12 cellular contexts compared by ENCODE assay signal in genomic region chr16:66936462-66936861, GRCh38. TPM values are rescaled to one million over a fixed set of nuclear protein-coding genes. Genes with fewer than 3 reads are reported as not detected.
DNase-seq lines count a peak whose midpoint lies in the region; ATAC-seq and TF ChIP-seq lines count a peak whose summit lies in the region.
"Had no signal": no experiment of that assay in that cellular context is flagged by ENCODE, and none has a peak within 500 bp of the region (broad histone marks: within the 10 kb centered on the region; RNA-seq: fewer than 3 reads in every experiment).

No MANE protein-coding gene starts in this region.

- no peaks in the 10 kb centered on the region for H3K27me3 Mint-ChIP-seq in activated CD4-positive, alpha-beta memory T cell treated with anti-CD3 and anti-CD28 coated beads, Interleukin-2, amount 10 ng/mL, durations not matched to agents 7 days and 5 days
- H3K27me3 Mint-ChIP-seq: progenitor cell of endocrine pancreas had no signal

- DNase-seq in AG09309 (ENCODE audit: low read depth) (no peak), left colon (peak in 1 of 2 donors; percentile 36), NCI-H446 (lab: John Stamatoyannopoulos, UW) (no peak), NOMO-1 treated with dmso at 0.1 percent for 144 hours (lab: John Stamatoyannopoulos, UW; ENCODE audit: unreplicated experiment) (no peak), DMS114 treated with DMSO at 0.1 percent for 48 hours (lab: John Stamatoyannopoulos, UW; ENCODE audit: unreplicated experiment) (no peak)
- no peak for DNase-seq in activated CD4-positive, alpha-beta memory T cell treated with anti-CD3 and anti-CD28 coated beads, Interleukin-2, amount 10 ng/mL, durations not matched to agents 7 days and 5 days
- DNase-seq: activated CD4-positive, CD25-positive, alpha-beta regulatory T cell treated with anti-CD3 and anti-CD28 coated beads, Interleukin-2, amount 50 U/mL, for 72 hours; DMS153; NCI-H226; testis had no signal

- POLR2A ChIA-PET in activated CD4-positive, alpha-beta memory T cell treated with anti-CD3 and anti-CD28 coated beads, Interleukin-2, amount 10 ng/mL, durations not matched to agents 7 days and 5 days (lab: Charles Lee): no interaction called here

- no peak for TF ChIP-seq CTCF in AG09309 (IDR thresholded peaks at IDR 0.05; ENCODE audit: control insufficient read depth, insufficient read depth, low read depth, low read length, missing control alignments)

- peak; percentile 47 for ATAC-seq in left colon

- H3K9me3 Mint-ChIP-seq in activated CD4-positive, alpha-beta memory T cell treated with anti-CD3 and anti-CD28 coated beads, Interleukin-2, amount 10 ng/mL, durations not matched to agents 7 days and 5 days: no peaks in the 10 kb centered on the region

- CTCF ChIA-PET in activated CD4-positive, alpha-beta memory T cell treated with anti-CD3 and anti-CD28 coated beads, Interleukin-2, amount 10 ng/mL, durations not matched to agents 7 days and 5 days (lab: Charles Lee): interaction anchor here (1.2 kb wide), 1 partner anchor 106 kb away, joined by 3 read pairs; the partner anchor contains the start of gene NAE1

- peaks cover 38% of the 10 kb centered on the region for H3K36me3 Mint-ChIP-seq in activated CD4-positive, alpha-beta memory T cell treated with anti-CD3 and anti-CD28 coated beads, Interleukin-2, amount 10 ng/mL, durations not matched to agents 7 days and 5 days (ENCODE audit: low read depth)

- H3K4me3 Mint-ChIP-seq in activated CD4-positive, alpha-beta memory T cell treated with anti-CD3 and anti-CD28 coated beads, Interleukin-2, amount 10 ng/mL, durations not matched to agents 7 days and 5 days: peak overlapping the region; percentile 48

- H3K4me3 ChIP-seq in AG09309 (ENCODE audit: control insufficient read depth, low read depth, low read length): 0 out of 2 replicates have a peak overlapping the region, but pooled peaks have one; percentile 84

- intact Hi-C loops in left colon (cut with DNase I, micrococcal nuclease): no loop called here

- peak overlapping the region; percentile 45 for H3K27ac Mint-ChIP-seq in activated CD4-positive, alpha-beta memory T cell treated with anti-CD3 and anti-CD28 coated beads, Interleukin-2, amount 10 ng/mL, durations not matched to agents 7 days and 5 days
- H3K27ac Mint-ChIP-seq: progenitor cell of endocrine pancreas had no signal

- H3K4me1 Mint-ChIP-seq in activated CD4-positive, alpha-beta memory T cell treated with anti-CD3 and anti-CD28 coated beads, Interleukin-2, amount 10 ng/mL, durations not matched to agents 7 days and 5 days: peaks cover 57% of the 10 kb centered on the region

RNA-seq across cellular contexts. Expression of gene CES2, which starts 1.1 kb away (rescaled TPM):
- 10 to 100 TPM; 32.9 to 33.5 TPM for total RNA-seq in activated CD4-positive, alpha-beta memory T cell treated with anti-CD3 and anti-CD28 coated beads, Interleukin-2, amount 10 ng/mL, durations not matched to agents 7 days and 5 days
- total RNA-seq in left colon: 100 to 1,000 TPM; 566 to 624 TPM

RNA-seq across cellular contexts. Expression of gene CIAO2B, which starts 2.3 kb away (rescaled TPM):
- 100 to 1,000 TPM; 116 to 121 TPM for total RNA-seq in activated CD4-positive, alpha-beta memory T cell treated with anti-CD3 and anti-CD28 coated beads, Interleukin-2, amount 10 ng/mL, durations not matched to agents 7 days and 5 days
- total RNA-seq in left colon: 100 to 1,000 TPM in 1 of 2 donors, 10 to 100 TPM in 1; 82.7 to 109 TPM

RNA-seq across cellular contexts. Expression of gene RRAD, which starts 11.1 kb away (rescaled TPM):
- 1 to 10 TPM; 1.0 to 1.3 TPM for total RNA-seq in activated CD4-positive, alpha-beta memory T cell treated with anti-CD3 and anti-CD28 coated beads, Interleukin-2, amount 10 ng/mL, durations not matched to agents 7 days and 5 days
- 1 to 10 TPM; 3.9 to 4.4 TPM for total RNA-seq in left colon

RNA-seq across cellular contexts. Expression of gene CDH16, which starts 17.8 kb away (rescaled TPM):
- total RNA-seq in activated CD4-positive, alpha-beta memory T cell treated with anti-CD3 and anti-CD28 coated beads, Interleukin-2, amount 10 ng/mL, durations not matched to agents 7 days and 5 days: not detected
- 1 to 10 TPM in 1 of 2 donors, under 1 TPM in 1; 0.75 to 2.2 TPM for total RNA-seq in left colon
- total RNA-seq: endothelial cell of umbilical vein, progenitor cell of endocrine pancreas had no signal

RNA-seq across cellular contexts. Expression of gene CES3, which starts 24.6 kb away (rescaled TPM):
- 1 to 10 TPM; 6.1 to 6.3 TPM for total RNA-seq in activated CD4-positive, alpha-beta memory T cell treated with anti-CD3 and anti-CD28 coated beads, Interleukin-2, amount 10 ng/mL, durations not matched to agents 7 days and 5 days
- total RNA-seq in left colon: 100 to 1,000 TPM; 201 to 203 TPM
- total RNA-seq: endothelial cell of umbilical vein had no signal

Comparison
In these comparisons a context has a peak if more than half of its experiments do, and no peak if none do; other contexts are left out.
1. RNA of gene CES2, which starts 1.1 kb away (total RNA-seq): 566 to 624 TPM in left colon; 32.9 to 33.5 TPM in activated CD4-positive, alpha-beta memory T cell treated with anti-CD3 and anti-CD28 coated beads, Interleukin-2, amount 10 ng/mL, durations not matched to agents 7 days and 5 days; every median in the first group is over 10 times any median in the second.